22 cellular contexts compared by ENCODE assay signal in genomic region chr5:77991084-77991483, GRCh38.
DNase-seq lines count a peak whose midpoint lies in the region; ATAC-seq, FAIRE-seq and TF ChIP-seq lines count a peak whose summit lies in the region.
"Had no signal": no experiment of that assay in that cellular context is flagged by ENCODE, and none has a peak within 500 bp of the region (broad histone marks: within the 10 kb centered on the region; RNA-seq: fewer than 3 reads in every experiment).

No MANE protein-coding gene starts in this region.

- no peak for DNase-seq in GM06990 (ENCODE audit: extremely low read depth, insufficient read length)
- DNase-seq in K562 (ENCODE audit: extremely low read depth in 1 of 4, low spot score in 3 of 4), result no peak
- DNase-seq in effector memory CD4-positive, alpha-beta T cell, result no peak
- no peak for DNase-seq in Peyer's patch
- no peak for DNase-seq in NCI-H1417 treated with DMSO at 0.1 percent for 48 hours (lab: John Stamatoyannopoulos, UW)
- DNase-seq: ACHN; activated CD4-positive, alpha-beta T cell treated with anti-CD3 and anti-CD28 coated beads, Interleukin-2, amount 50 U/mL, for 1 hour; activated naive CD4-positive, alpha-beta T cell treated with anti-CD3 and anti-CD28 coated beads, Interleukin-2, amount 50 U/mL, for 16 hours; aorta; kidney glomerular epithelial cell; MV-4-11; NCI-H1930; NCI-H526 treated with DMSO at 0.1 percent for 48 hours; stimulated activated CD4-positive, alpha-beta T cell treated with anti-CD3 and anti-CD28 coated beads, Interleukin-1b, Interleukin-23, amount 100 ng/mL, for 48 hours had no signal

- TF ChIP-seq RAD21 in K562 (CRISPR knock-in tag; conservative IDR thresholded peaks at IDR 0.05 in 1 of 2, IDR thresholded peaks at IDR 0.05 in 1 of 2), result no peak

- TF ChIP-seq EP300 in K562 (IDR thresholded peaks at IDR 0.05; ENCODE audit: low read length), result no peak

- H3K27ac ChIP-seq in K562 (ENCODE audit: extremely low read depth, low read depth, low read length) (no peak overlapping the region), layer of hippocampus (ENCODE audit: low read depth, low read length) (peak overlapping the region; percentile 81), Peyer's patch (no peak overlapping the region)
- no peak overlapping the region for H3K27ac ChIP-seq in effector memory CD4-positive, alpha-beta T cell (ENCODE audit: insufficient read depth, low read length, poor library complexity, severe bottlenecking)
- H3K27ac ChIP-seq: BLaER1, prostate gland, skin epidermis, suprapubic skin had no signal

- H3K79me2 ChIP-seq in Loucy (ENCODE audit: insufficient read depth, low read length), result no peaks in the 10 kb centered on the region
- H3K79me2 ChIP-seq in K562 (ENCODE audit: control insufficient read depth, insufficient read depth, low read length), result no peaks in the 10 kb centered on the region

- H3K4me3 ChIP-seq in GM06990 (replicated peaks; ENCODE audit: low read depth, low read length), result no peak overlapping the region
- H3K4me3 ChIP-seq in Loucy (ENCODE audit: low read length, poor library complexity, severe bottlenecking), result no peak overlapping the region
- H3K4me3 ChIP-seq in K562, result no peak overlapping the region
- no peak overlapping the region for H3K4me3 ChIP-seq in effector memory CD4-positive, alpha-beta T cell (ENCODE audit: insufficient read depth, low read depth, low read length, poor library complexity, severe bottlenecking)
- H3K4me3 ChIP-seq in Peyer's patch, result no peak overlapping the region
- H3K4me3 ChIP-seq: BLaER1, prostate gland, skin epidermis, suprapubic skin had no signal

- H3K4me2 ChIP-seq in Loucy (ENCODE audit: low read depth, low read length, poor library complexity, severe bottlenecking), result no peak overlapping the region
- no peak overlapping the region for H3K4me2 ChIP-seq in K562 (ENCODE audit: insufficient read depth, low read length)
- H3K4me2 ChIP-seq: BLaER1 had no signal

- intact Hi-C loops in K562 (cut with micrococcal nuclease), result no loop called here

- no peaks in the 10 kb centered on the region for H3K9me3 ChIP-seq in Loucy (ENCODE audit: insufficient read depth, low read depth, low read length)
- no peaks in the 10 kb centered on the region for H3K9me3 ChIP-seq in K562 (replicated peaks; ENCODE audit: control insufficient read depth, insufficient read depth, low read depth, low read length)
- H3K9me3 ChIP-seq in effector memory CD4-positive, alpha-beta T cell (ENCODE audit: control insufficient read depth, low read length), result no peaks in the 10 kb centered on the region
- H3K9me3 ChIP-seq in Peyer's patch, result no peaks in the 10 kb centered on the region
- H3K9me3 ChIP-seq: BLaER1, prostate gland, suprapubic skin had no signal

- ATAC-seq in K562, result 0 out of 3 replicates have a peak, but pooled peaks have one; percentile 29
- no peak for ATAC-seq in HG02970 (IDR thresholded peaks at IDR 0.05; ENCODE audit: low FRiP score, unreplicated experiment)

- H3K4me1 ChIP-seq in Loucy (ENCODE audit: insufficient read depth, low read length, poor library complexity, severe bottlenecking), result peaks cover 6% of the 10 kb centered on the region
- H3K4me1 ChIP-seq in K562 (replicated peaks in 1 of 2; ENCODE audit: control insufficient read depth in 2 of 2, insufficient read depth in 2 of 2, low read length in 2 of 2), result peaks cover 0 to 3% of the 10 kb centered on the region in 2 experiments; a peak in 1 of 5 replicates
- H3K4me1 ChIP-seq in effector memory CD4-positive, alpha-beta T cell (ENCODE audit: control insufficient read depth, insufficient read depth, low read length, poor library complexity, severe bottlenecking), result no peaks in the 10 kb centered on the region
- H3K4me1 ChIP-seq in Peyer's patch, result no peaks in the 10 kb centered on the region
- H3K4me1 ChIP-seq: BLaER1, prostate gland, suprapubic skin had no signal

- H3K9me1 ChIP-seq in K562 (ENCODE audit: control insufficient read depth, insufficient read depth, low read length), result no peaks in the 10 kb centered on the region

- in situ Hi-C loops in K562 (cut with MboI), result no loop called here

- H3K36me3 ChIP-seq in GM06990 (ENCODE audit: control insufficient read depth, insufficient read depth, low read length) (no peaks in the 10 kb centered on the region), Loucy (ENCODE audit: insufficient read depth, low read length) (no peaks in the 10 kb centered on the region), K562 (ENCODE audit: control insufficient read depth, insufficient read depth, low read length) (no peaks in the 10 kb centered on the region), Peyer's patch (no peaks in the 10 kb centered on the region)
- no peaks in the 10 kb centered on the region for H3K36me3 ChIP-seq in effector memory CD4-positive, alpha-beta T cell (ENCODE audit: control insufficient read depth, insufficient read depth, low read length)
- H3K36me3 ChIP-seq: prostate gland, suprapubic skin had no signal

- CTCF ChIA-PET in K562 (lab: Yijun Ruan, JAX; ENCODE audit: low intra/inter-chr PET ratio), result interaction anchor here (1.1 kb wide), 1 partner anchor 12 kb away, joined by 3 read pairs; no protein-coding TSS in a partner anchor

- no peaks in the 10 kb centered on the region for H4K20me1 ChIP-seq in Loucy (ENCODE audit: insufficient read depth, low read length, poor library complexity, severe bottlenecking)
- H4K20me1 ChIP-seq in K562 (replicated peaks; ENCODE audit: control insufficient read depth, insufficient read depth, low read length), result no peaks in the 10 kb centered on the region; the same call in 1 of the 2 replicates
- H4K20me1 ChIP-seq: BLaER1 had no signal

- no peak overlapping the region for H2AFZ ChIP-seq in Loucy (ENCODE audit: low read length)
- no peak overlapping the region for H2AFZ ChIP-seq in K562 (ENCODE audit: low read depth, low read length)

- TF ChIP-seq CTCF in GM06990 (IDR thresholded peaks at IDR 0.05; ENCODE audit: insufficient read depth, low read length, poor library complexity, severe bottlenecking) (peak; percentile 23), Loucy (conservative IDR thresholded peaks at IDR 0.05; ENCODE audit: low read length) (peak; percentile 30), K562 (IDR thresholded peaks at IDR 0.05 in 2 of 3, conservative IDR thresholded peaks at IDR 0.05 in 1 of 3; ENCODE audit: insufficient read depth in 2 of 3, low read depth in 1 of 3, low read length in 3 of 3) (no peak), Peyer's patch (IDR thresholded peaks at IDR 0.05) (no peak)

- 63% methylated on average over 4 of the region's 5 CpGs for WGBS in K562 (ENCODE audit: insufficient coverage, low coverage, missing lambda C conversion rate)

- no TSS peak for BruUV-seq in K562 (replicated peaks; lab: Mats Ljungman, UMichigan)

- H3K9ac ChIP-seq in Loucy (ENCODE audit: low read depth, low read length, poor library complexity, severe bottlenecking) (no peak overlapping the region), K562 (ENCODE audit: insufficient read depth in 1 of 2, low read depth in 2 of 2, low read length in 2 of 2) (no peak overlapping the region)
- H3K9ac ChIP-seq: BLaER1 had no signal

- POLR2A ChIA-PET in K562 (lab: Yijun Ruan, JAX), result no interaction called here

- FAIRE-seq in K562 (lab: Jason Lieb, UNC), result no peak
- FAIRE-seq: GM12892 had no signal

- no peaks in the 10 kb centered on the region for H3K9me2 ChIP-seq in Loucy (replicated peaks; ENCODE audit: low read depth, low read length)

- no peaks in the 10 kb centered on the region for H3F3A ChIP-seq in Loucy (ENCODE audit: low read depth)

- TF ChIP-seq POLR2A in K562 (conservative IDR thresholded peaks at IDR 0.05) (no peak), Peyer's patch (IDR thresholded peaks at IDR 0.05) (no peak)

- H3K27me3 ChIP-seq in GM06990 (replicated peaks; ENCODE audit: control insufficient read depth, insufficient read depth, low read length), result no peaks in the 10 kb centered on the region
- no peaks in the 10 kb centered on the region for H3K27me3 ChIP-seq in Loucy (ENCODE audit: insufficient read depth, low read length, poor library complexity, severe bottlenecking)
- H3K27me3 ChIP-seq in K562 (ENCODE audit: control insufficient read depth in 2 of 2, insufficient read depth in 2 of 2, low read length in 2 of 2), result no peaks in the 10 kb centered on the region
- H3K27me3 ChIP-seq in layer of hippocampus (ENCODE audit: control insufficient read depth, insufficient read depth, low read length), result no peaks in the 10 kb centered on the region
- no peaks in the 10 kb centered on the region for H3K27me3 ChIP-seq in effector memory CD4-positive, alpha-beta T cell (replicated peaks; ENCODE audit: control insufficient read depth, insufficient read depth, low read length, poor library complexity, severe bottlenecking)
- no peaks in the 10 kb centered on the region for H3K27me3 ChIP-seq in Peyer's patch
- H3K27me3 ChIP-seq: BLaER1, suprapubic skin had no signal

TF ChIP-seq in K562, 482 proteins besides CTCF, POLR2A, EP300 and RAD21 (continues in another document):
- TF ChIP-seq U2AF2 (optimal IDR thresholded peaks at IDR 0.05; ENCODE audit: low read depth, low read length) (no peak), PPARD (CRISPR knock-in tag; IDR thresholded peaks at IDR 0.05) (no peak), SIX5 (IDR thresholded peaks at IDR 0.05; ENCODE audit: borderline replicate concordance in 1 of 2, insufficient read depth in 1 of 2, low read depth in 1 of 2, low read length in 2 of 2) (no peak), ZNF551 (CRISPR knock-in tag; IDR thresholded peaks at IDR 0.05) (no peak), CC2D1A (IDR thresholded peaks at IDR 0.05) (no peak), EHMT2 (IDR thresholded peaks at IDR 0.05) (no peak), SRSF9 (IDR thresholded peaks at IDR 0.05; ENCODE audit: borderline replicate concordance, low read depth, low read length) (no peak), DEAF1 (CRISPR knock-in tag; IDR thresholded peaks at IDR 0.05) (no peak)

Comparison
In these comparisons a context has a peak if more than half of its experiments do, and no peak if none do; other contexts are left out.
1. CTCF ChIP-seq: peak in GM06990 (single experiment) and Loucy (single experiment); none in K562 (0 of 3) and Peyer's patch (0 of 6).